ENCODE assay signal across 2 cellular contexts in genomic region chr16:28700349-28700748, GRCh38. TPM values are rescaled to one million over a fixed set of nuclear protein-coding genes. Genes with fewer than 3 reads are reported as not detected.
"Had no signal": no experiment of that assay in that cellular context is flagged by ENCODE, and none has a peak within 500 bp of the region (broad histone marks: within the 10 kb centered on the region; RNA-seq: fewer than 3 reads in every experiment).

No MANE protein-coding gene starts in this region.

RNA-seq across cellular contexts. Expression of gene NPIPB9, which starts 51.2 kb away (rescaled TPM):
- total RNA-seq: HT-29, RPMI7951 had no signal
